In genomic region chrX:10900585-10901289, GRCh38 we compare ENCODE assay signal across 16 cellular contexts.
DNase-seq lines count a peak whose midpoint lies in the region; ATAC-seq, FAIRE-seq and TF ChIP-seq lines count a peak whose summit lies in the region.
"Had no signal": no experiment of that assay in that cellular context is flagged by ENCODE, and none has a peak within 500 bp of the region (broad histone marks: within the 10 kb centered on the region; RNA-seq: fewer than 3 reads in every experiment).

No MANE protein-coding gene starts in this region.

- no peaks in the 10 kb centered on the region for H3K36me3 ChIP-seq in esophagus muscularis mucosa
- no peaks in the 10 kb centered on the region for H3K36me3 ChIP-seq in osteoblast (ENCODE audit: insufficient read depth, low read length)
- H3K36me3 ChIP-seq: upper lobe of left lung had no signal

- H4K20me1 ChIP-seq in osteoblast (ENCODE audit: insufficient read depth, low read length) = no peaks in the 10 kb centered on the region

- TF ChIP-seq POLR2A in esophagus muscularis mucosa (IDR thresholded peaks at IDR 0.05; ENCODE audit: low read depth) = no peak

- H3K27me3 ChIP-seq in esophagus muscularis mucosa (no peaks in the 10 kb centered on the region), osteoblast (ENCODE audit: insufficient read depth, low read length) (no peaks in the 10 kb centered on the region)
- H3K27me3 ChIP-seq: upper lobe of left lung had no signal

- no peaks in the 10 kb centered on the region for H3K27me3 Mint-ChIP-seq in nephron (ENCODE audit: low read depth)
- H3K27me3 Mint-ChIP-seq: CD4-positive, alpha-beta memory T cell had no signal

- H3K4me3 Mint-ChIP-seq in nephron = no peak overlapping the region
- H3K4me3 Mint-ChIP-seq: CD4-positive, alpha-beta memory T cell; T-cell had no signal

- TF ChIP-seq EP300 in esophagus muscularis mucosa (IDR thresholded peaks at IDR 0.05) = no peak

- no peak for ATAC-seq in GM18870 (IDR thresholded peaks at IDR 0.05; ENCODE audit: unreplicated experiment)
- ATAC-seq: T-cell had no signal

- peak overlapping the region in 2 of 3 experiments; percentile 41 to 71 for H3K27ac Mint-ChIP-seq in nephron
- H3K27ac Mint-ChIP-seq: CD4-positive, alpha-beta memory T cell; T-cell had no signal

- DNase-seq in DMS53 treated with DMSO at 0.1 percent for 48 hours (lab: John Stamatoyannopoulos, UW; ENCODE audit: unreplicated experiment) (peak; percentile 0), RCC 7860 (ENCODE audit: low spot score) (peak; percentile 62), esophagus muscularis mucosa (ENCODE audit: extremely low spot score) (no peak), GM19239 (ENCODE audit: insufficient read length, low spot score) (no peak), osteoblast (ENCODE audit: insufficient read length, low spot score, missing footprints) (no peak), T-helper 1 cell (no peak)
- DNase-seq: activated CD4-positive, alpha-beta T cell treated with anti-CD3 and anti-CD28 coated beads, Interleukin-2, amount 50 U/mL, for 48 hours; activated naive CD4-positive, alpha-beta T cell treated with Interleukin-2 at 50 U/mL for 16 hours; CD4-positive, alpha-beta memory T cell; effector memory CD4-positive, alpha-beta T cell; NCI-H69; T-cell; upper lobe of left lung had no signal

- no peak for TF ChIP-seq CTCF in esophagus muscularis mucosa (IDR thresholded peaks at IDR 0.05)
- no peak for TF ChIP-seq CTCF in nephron (IDR thresholded peaks at IDR 0.05; ENCODE audit: unreplicated experiment in 3 of 3)
- TF ChIP-seq CTCF in osteoblast (IDR thresholded peaks at IDR 0.05; ENCODE audit: extremely low read depth, low read depth, low read length) = no peak

- H3K4me3 ChIP-seq in esophagus muscularis mucosa = no peak overlapping the region
- H3K4me3 ChIP-seq in osteoblast (ENCODE audit: insufficient read depth, low read length) = no peak overlapping the region
- H3K4me3 ChIP-seq: skin epidermis, upper lobe of left lung had no signal

- intact Hi-C loops in esophagus muscularis mucosa (cut with DNase I) = no loop called here

- H2AFZ ChIP-seq in osteoblast (ENCODE audit: low read length) = no peak overlapping the region

- H3K79me2 ChIP-seq in osteoblast (ENCODE audit: insufficient read depth, low read length) = no peaks in the 10 kb centered on the region

- peaks cover 12% of the 10 kb centered on the region for H3K9me3 Mint-ChIP-seq in nephron

- FAIRE-seq in RCC 7860 (lab: Jason Lieb, UNC) (peak; percentile 86), GM19239 (lab: Jason Lieb, UNC) (no peak)

- H3K4me1 Mint-ChIP-seq in nephron = no peaks in the 10 kb centered on the region
- H3K4me1 Mint-ChIP-seq: CD4-positive, alpha-beta memory T cell; T-cell had no signal

- H3K4me2 ChIP-seq in osteoblast (ENCODE audit: insufficient read depth, low read length) = no peak overlapping the region

- H3K9me3 ChIP-seq in esophagus muscularis mucosa (peaks cover 0 to 13% (median 0%) of the 10 kb centered on the region in 4 donors), osteoblast (ENCODE audit: low read depth, low read length) (no peaks in the 10 kb centered on the region)
- H3K9me3 ChIP-seq: upper lobe of left lung had no signal

- peaks cover 0 to 29% (median 0%) of the 10 kb centered on the region in 4 donors for H3K4me1 ChIP-seq in esophagus muscularis mucosa
- peaks cover 30% of the 10 kb centered on the region for H3K4me1 ChIP-seq in osteoblast (ENCODE audit: insufficient read depth, low read length)
- H3K4me1 ChIP-seq: upper lobe of left lung had no signal

- H3K27ac ChIP-seq in esophagus muscularis mucosa (replicated peaks in 1 of 4) = peak overlapping the region in 3 of 4 donors; percentile 5 to 15 (median 11)
- H3K27ac ChIP-seq in osteoblast (ENCODE audit: low read depth, low read length) = no peak overlapping the region
- H3K27ac ChIP-seq: skin epidermis, upper lobe of left lung had no signal

- WGBS in esophagus muscularis mucosa = 25% methylated on average over 4 of the region's 4 CpGs

- no peaks in the 10 kb centered on the region for H3K36me3 Mint-ChIP-seq in nephron (ENCODE audit: low read depth)
- H3K36me3 Mint-ChIP-seq: CD4-positive, alpha-beta memory T cell; T-cell had no signal

Comparison
In these comparisons a context has a peak if more than half of its experiments do, and no peak if none do; other contexts are left out.
1. DNase-seq: peak in DMS53 treated with DMSO at 0.1 percent for 48 hours (single experiment) and RCC 7860 (single experiment); none in esophagus muscularis mucosa (single experiment), GM19239 (single experiment), osteoblast (single experiment) and T-helper 1 cell (0 of 5).